8 cellular contexts compared by ENCODE assay signal in genomic region chr17:75261336-75262111, GRCh38. TPM values are rescaled to one million over a fixed set of nuclear protein-coding genes. Genes with fewer than 3 reads are reported as not detected.
DNase-seq lines count a peak whose midpoint lies in the region; ATAC-seq and TF ChIP-seq lines count a peak whose summit lies in the region.

A gene with protein sequence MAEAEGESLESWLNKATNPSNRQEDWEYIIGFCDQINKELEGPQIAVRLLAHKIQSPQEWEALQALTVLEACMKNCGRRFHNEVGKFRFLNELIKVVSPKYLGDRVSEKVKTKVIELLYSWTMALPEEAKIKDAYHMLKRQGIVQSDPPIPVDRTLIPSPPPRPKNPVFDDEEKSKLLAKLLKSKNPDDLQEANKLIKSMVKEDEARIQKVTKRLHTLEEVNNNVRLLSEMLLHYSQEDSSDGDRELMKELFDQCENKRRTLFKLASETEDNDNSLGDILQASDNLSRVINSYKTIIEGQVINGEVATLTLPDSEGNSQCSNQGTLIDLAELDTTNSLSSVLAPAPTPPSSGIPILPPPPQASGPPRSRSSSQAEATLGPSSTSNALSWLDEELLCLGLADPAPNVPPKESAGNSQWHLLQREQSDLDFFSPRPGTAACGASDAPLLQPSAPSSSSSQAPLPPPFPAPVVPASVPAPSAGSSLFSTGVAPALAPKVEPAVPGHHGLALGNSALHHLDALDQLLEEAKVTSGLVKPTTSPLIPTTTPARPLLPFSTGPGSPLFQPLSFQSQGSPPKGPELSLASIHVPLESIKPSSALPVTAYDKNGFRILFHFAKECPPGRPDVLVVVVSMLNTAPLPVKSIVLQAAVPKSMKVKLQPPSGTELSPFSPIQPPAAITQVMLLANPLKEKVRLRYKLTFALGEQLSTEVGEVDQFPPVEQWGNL (minus strand): TSS chr17:75261606. CDS start chr17:75261587, 19 bp downstream.
TSS of gene MRPS7 (plus strand) at chr17:75261879. CDS start at chr17:75261901, 22 bp downstream.

- H3K9ac ChIP-seq in SK-N-MC (ENCODE audit: insufficient read length) = peak within 1 kb of the TSS; percentile 97

- H3K27ac Mint-ChIP-seq in activated naive CD4-positive, alpha-beta T cell treated with anti-CD3 and anti-CD28 coated beads, Interleukin-2, amount 10 ng/mL, durations not matched to agents 7 days and 5 days = peak within 1 kb of the TSS; percentile 99

- H3K36me3 Mint-ChIP-seq in activated naive CD4-positive, alpha-beta T cell treated with anti-CD3 and anti-CD28 coated beads, Interleukin-2, amount 10 ng/mL, durations not matched to agents 7 days and 5 days = peaks cover 17% of the 10 kb centered on the region

- H3K4me1 Mint-ChIP-seq in activated naive CD4-positive, alpha-beta T cell treated with anti-CD3 and anti-CD28 coated beads, Interleukin-2, amount 10 ng/mL, durations not matched to agents 7 days and 5 days = peaks cover 58% of the 10 kb centered on the region

- DNase-seq in GF-D8 (lab: John Stamatoyannopoulos, UW) = peak; percentile 73
- DNase-seq in NCI-H1048 (lab: John Stamatoyannopoulos, UW) = peak; percentile 70
- DNase-seq in SK-N-MC (ENCODE audit: low read depth, low spot score) = peak; percentile 57
- peak; percentile 97 for DNase-seq in activated naive CD4-positive, alpha-beta T cell treated with anti-CD3 and anti-CD28 coated beads, Interleukin-2, amount 10 ng/mL, durations not matched to agents 7 days and 5 days
- DNase-seq in germinal center (ENCODE audit: low spot score) = peak; percentile 92
- DNase-seq in omental fat pad (ENCODE audit: low spot score) = peak; percentile 87

- no peak for TF ChIP-seq CTCF in omental fat pad (IDR thresholded peaks at IDR 0.05)

- H3K27ac ChIP-seq in SK-N-MC (peak within 1 kb of the TSS; percentile 98), temporal lobe (ENCODE audit: low read depth, low read length) (peak within 1 kb of the TSS; percentile 95)

- ATAC-seq in HG02571 (IDR thresholded peaks at IDR 0.05; ENCODE audit: unreplicated experiment) = peak; percentile 83
- ATAC-seq in omental fat pad (ENCODE audit: low FRiP score) = peak; percentile 90

- H3K9me3 Mint-ChIP-seq in activated naive CD4-positive, alpha-beta T cell treated with anti-CD3 and anti-CD28 coated beads, Interleukin-2, amount 10 ng/mL, durations not matched to agents 7 days and 5 days = no peaks in the 10 kb centered on the region

- H3K4me3 Mint-ChIP-seq in activated naive CD4-positive, alpha-beta T cell treated with anti-CD3 and anti-CD28 coated beads, Interleukin-2, amount 10 ng/mL, durations not matched to agents 7 days and 5 days = peak within 1 kb of the TSS; percentile 97

- no peaks in the 10 kb centered on the region for H3K27me3 Mint-ChIP-seq in activated naive CD4-positive, alpha-beta T cell treated with anti-CD3 and anti-CD28 coated beads, Interleukin-2, amount 10 ng/mL, durations not matched to agents 7 days and 5 days

- H3K36me3 ChIP-seq in SK-N-MC (ENCODE audit: insufficient read depth, low read length) = peaks cover 28% of the 10 kb centered on the region

- H3K4me3 ChIP-seq in SK-N-MC = peak within 1 kb of the TSS; percentile 90

- no peaks in the 10 kb centered on the region for H3K9me3 ChIP-seq in SK-N-MC (ENCODE audit: low read depth, low read length)

- CTCF ChIA-PET in activated naive CD4-positive, alpha-beta T cell treated with anti-CD3 and anti-CD28 coated beads, Interleukin-2, amount 10 ng/mL, durations not matched to agents 7 days and 5 days (lab: Charles Lee) = interaction anchor here (0.9 to 3.6 kb wide), 7 partner anchors 9 to 147 kb away, joined by 3 to 25 read pairs (median 6); partner anchors contain the start of genes MIF4GD, NT5C and SLC25A19

RNA-seq across cellular contexts. Expression of the first gene that starts in this region (rescaled TPM):
- 10 to 100 TPM; 22.3 to 36.3 (median 30.5) TPM for total RNA-seq in omental fat pad
- total RNA-seq in temporal lobe = 13.8 TPM

RNA-seq across cellular contexts. Expression of gene MRPS7, which starts in this region (rescaled TPM):
- 10 to 100 TPM; 27.1 to 48.3 (median 38.4) TPM for total RNA-seq in omental fat pad
- 29.3 TPM for total RNA-seq in temporal lobe

Comparison
In these comparisons a context has a peak if more than half of its experiments do, and no peak if none do; other contexts are left out.
1. Peak in every context shown above with its lines: DNase-seq, ATAC-seq, H3K4me3 ChIP-seq and H3K27ac ChIP-seq.